In the genomic region with DNA sequence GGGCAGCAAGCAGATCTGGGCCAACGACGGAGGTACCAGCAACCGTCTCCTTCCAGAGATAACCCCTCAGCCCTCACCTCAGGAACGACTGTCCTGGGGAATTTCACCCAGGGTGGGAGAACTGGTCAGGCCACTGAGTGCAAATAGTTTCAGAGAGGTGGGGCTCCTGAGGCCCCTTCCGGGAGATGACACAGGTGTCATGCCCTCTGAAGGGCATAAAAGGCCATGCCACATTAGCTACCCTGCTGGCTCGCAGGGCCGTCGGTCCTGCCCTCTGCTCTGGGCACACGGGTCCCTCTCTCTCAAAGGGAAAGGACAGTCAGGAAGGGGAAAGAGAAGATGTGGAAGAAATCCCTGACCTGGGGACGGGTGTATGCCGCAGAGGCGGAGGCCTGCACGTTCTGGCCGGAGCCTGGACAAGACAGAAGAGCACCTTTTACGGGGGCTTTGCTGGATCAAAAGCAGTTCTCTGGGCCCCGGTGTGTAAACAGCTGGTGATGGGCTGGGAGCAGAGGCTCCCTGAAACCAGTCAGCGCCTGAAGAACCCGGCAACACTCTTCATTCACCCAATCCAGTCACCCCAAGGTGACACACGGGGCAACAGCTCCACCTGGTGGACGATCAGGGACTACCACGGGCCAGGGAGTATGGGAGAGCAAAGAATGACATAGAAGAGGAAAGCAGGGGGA, we compare ENCODE assay signal across 8 cellular contexts. TPM values are rescaled to one million over a fixed set of nuclear protein-coding genes. Genes with fewer than 3 reads are reported as not detected.
DNase-seq lines count a peak whose midpoint lies in the region; ATAC-seq and TF ChIP-seq lines count a peak whose summit lies in the region.

No MANE protein-coding gene starts in this region.

- no peaks in the 10 kb centered on the region for H3K27me3 ChIP-seq in mammary epithelial cell (ENCODE audit: insufficient read depth, low read length)
- no peaks in the 10 kb centered on the region for H3K27me3 ChIP-seq in kidney epithelial cell (ENCODE audit: control insufficient read depth, insufficient read depth, low read length)

- no peak overlapping the region for H3K9ac ChIP-seq in mammary epithelial cell (ENCODE audit: insufficient read depth, low read length)

- H3K4me3 ChIP-seq in GM12864 (ENCODE audit: low read depth, low read length) (peak overlapping the region; percentile 18; the same call in 1 of the 2 replicates), mammary epithelial cell (replicated peaks in 1 of 3; ENCODE audit: insufficient read depth in 1 of 3, low read depth in 2 of 3, low read length in 3 of 3) (no peak overlapping the region), kidney epithelial cell (ENCODE audit: low read depth, low read length) (no peak overlapping the region)

- no peak overlapping the region for H3K4me2 ChIP-seq in mammary epithelial cell (ENCODE audit: insufficient read depth, low read depth, low read length)

- in situ Hi-C loops in mammary epithelial cell (cut with MboI; ENCODE audit: low sequenced_read_pairs in 2 of 2) = loop anchor here (10.0 kb wide), 2 partner anchors 199 to 259 kb away; partner anchors contain the start of genes PRICKLE4 (in 1 of the 2) and TOMM6 (in 1 of the 2)

- H3K36me3 ChIP-seq in mammary epithelial cell (ENCODE audit: insufficient read depth, low read length) (no peaks in the 10 kb centered on the region), kidney epithelial cell (ENCODE audit: control insufficient read depth, insufficient read depth, low read length) (peaks cover 2% of the 10 kb centered on the region)

- intact Hi-C loops in mammary epithelial cell (cut with micrococcal nuclease) = loop anchor here (1.0 to 10.0 kb wide), 11 partner anchors 103 to 679 kb away; partner anchors contain the start of genes BYSL, CCND3, MED20 and PRICKLE4

- peak; percentile 69 for DNase-seq in GM12864 (ENCODE audit: low read depth)
- DNase-seq in NCI-H345 (lab: John Stamatoyannopoulos, UW) = peak; percentile 83
- DNase-seq in activated CD4-positive, CD25-positive, alpha-beta regulatory T cell (lab: John Stamatoyannopoulos, UW) = peak; percentile 78 to 96 (median 86)
- peak; percentile 76 for DNase-seq in mammary epithelial cell
- DNase-seq in kidney epithelial cell (ENCODE audit: low read depth) = no peak
- DNase-seq in stimulated activated CD4-positive, alpha-beta T cell treated with anti-CD3 and anti-CD28 coated beads, Interleukin-1b, Interleukin-23, amount 100 ng/mL, for 1 hour (ENCODE audit: low read depth in 2 of 2) = peak; percentile 83 to 96

- TF ChIP-seq CTCF in GM12864 (IDR thresholded peaks at IDR 0.05; ENCODE audit: low read depth, low read length, missing control alignments) (peak; percentile 95), mammary epithelial cell (conservative IDR thresholded peaks at IDR 0.05 in 1 of 2, IDR thresholded peaks at IDR 0.05 in 1 of 2; ENCODE audit: extremely low read depth in 1 of 2, insufficient read depth in 1 of 2, low read depth in 1 of 2, low read length in 2 of 2) (peak; percentile 94 to 99), kidney epithelial cell (IDR thresholded peaks at IDR 0.05; ENCODE audit: insufficient read depth, low read length, poor library complexity, severe bottlenecking) (peak; percentile 92)

- peak overlapping the region; percentile 4 for H3K27ac ChIP-seq in mammary epithelial cell (ENCODE audit: insufficient read depth, low read depth, low read length)

- 43% methylated on average over 16 of the region's 21 CpGs for WGBS in mammary epithelial cell (ENCODE audit: low coverage, missing lambda C conversion rate)

- dilution Hi-C loops in mammary epithelial cell (cut with HindIII; ENCODE audit: low sequenced_read_pairs) = no loop called here

- peaks cover 39% of the 10 kb centered on the region for H3K4me1 ChIP-seq in mammary epithelial cell (ENCODE audit: insufficient read depth, low read length)

- no TSS peak for BruUV-seq in mammary epithelial cell (replicated peaks; lab: Mats Ljungman, UMichigan)

- no peaks in the 10 kb centered on the region for H4K20me1 ChIP-seq in mammary epithelial cell (ENCODE audit: insufficient read depth, low read length)

- CTCF ChIA-PET in mammary epithelial cell (lab: Charles Lee; ENCODE audit: low non-redundant PET) = interaction anchor here (0.5 to 1.0 kb wide), 2 partner anchors 262 to 264 kb away, joined by 3 read pairs; partner anchors contain the start of gene FRS3

- peaks cover 60% of the 10 kb centered on the region for H3K79me2 ChIP-seq in mammary epithelial cell (ENCODE audit: insufficient read depth, low read length)

- H2AFZ ChIP-seq in mammary epithelial cell (ENCODE audit: low read depth, low read length) = peak overlapping the region; percentile 34

- ATAC-seq in HG03135 (IDR thresholded peaks at IDR 0.05; ENCODE audit: unreplicated experiment) (peak; percentile 38), HG03442 (IDR thresholded peaks at IDR 0.05; ENCODE audit: unreplicated experiment) (no peak)

- H3K9me3 ChIP-seq in mammary epithelial cell (replicated peaks; ENCODE audit: insufficient read depth, low read length) = no peaks in the 10 kb centered on the region

RNA-seq across cellular contexts. Expression of gene TAF8, which starts 6.4 kb away (rescaled TPM):
- total RNA-seq in mammary epithelial cell (10 to 100 TPM; 12.8 to 23.5 TPM), kidney epithelial cell (12.6 and 13.5 TPM in 2 replicates)
- 27.1 TPM for polyA plus RNA-seq in mammary epithelial cell
- polyA minus RNA-seq in mammary epithelial cell = 32.3 TPM
